Comparison of ENCODE assay signal across 16 cellular contexts in the genomic region with DNA sequence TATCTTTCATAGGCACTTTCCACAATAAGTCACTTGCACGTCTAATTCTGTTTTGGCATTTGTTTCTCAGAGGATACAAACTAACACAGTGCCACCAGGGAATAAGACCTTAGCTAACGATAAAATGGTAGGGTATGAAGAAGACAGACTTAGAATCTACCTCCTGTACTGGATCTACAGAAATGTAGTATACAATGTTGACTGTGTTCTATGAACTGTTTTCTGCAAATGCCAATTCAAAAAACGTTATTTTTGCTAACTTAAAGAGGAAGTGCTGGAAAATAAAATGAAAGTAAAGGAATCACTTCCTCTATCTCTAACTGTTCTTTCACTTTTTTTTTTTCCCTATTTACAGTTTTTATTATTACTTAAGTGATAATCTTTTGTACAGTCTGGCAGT. TPM values are rescaled to one million over a fixed set of nuclear protein-coding genes. Genes with fewer than 3 reads are reported as not detected.
DNase-seq lines count a peak whose midpoint lies in the region; ATAC-seq and TF ChIP-seq lines count a peak whose summit lies in the region.
"Had no signal": no experiment of that assay in that cellular context is flagged by ENCODE, and none has a peak within 500 bp of the region (broad histone marks: within the 10 kb centered on the region; RNA-seq: fewer than 3 reads in every experiment).

No MANE protein-coding gene starts in this region.

- ATAC-seq in activated B cell treated with CpG ODN at 0.5 μM for 24 hours (ENCODE audit: low read depth) = peak; percentile 21
- ATAC-seq: gastroesophageal sphincter had no signal

- H3K27ac Mint-ChIP-seq in T-helper 2 cell treated with Interferon-gamma antibody and Interleukin-4, amounts not matched to agents 5 μg/mL and 100 μg/mL, for 36 hours = peak overlapping the region; percentile 46
- H3K27ac Mint-ChIP-seq in activated B cell treated with CpG ODN at 0.5 μM for 24 hours = peak overlapping the region; percentile 78
- no peak overlapping the region for H3K27ac Mint-ChIP-seq in endothelial cell (ENCODE audit: unreplicated experiment)

- no peak for TF ChIP-seq POLR2A in spleen (IDR thresholded peaks at IDR 0.05)

- peaks cover 3 to 27% (median 18%) of the 10 kb centered on the region in 6 donors for H3K4me1 ChIP-seq in spleen
- H3K4me1 ChIP-seq: tibial artery had no signal

- POLR2A ChIA-PET in activated B cell treated with CpG ODN at 0.5 μM for 24 hours (lab: Charles Lee) = interaction anchor here (0.7 to 1.2 kb wide), 3 partner anchors 12 to 266 kb away, joined by 3 to 5 read pairs (median 4); a partner anchor contains a TSS

- CTCF ChIA-PET in activated B cell treated with CpG ODN at 0.5 μM for 24 hours (lab: Charles Lee) = interaction anchor here (1.0 kb wide), 1 partner anchor 282 kb away, joined by 3 read pairs; no protein-coding TSS in a partner anchor

- no peaks in the 10 kb centered on the region for H3K27me3 Mint-ChIP-seq in T-helper 2 cell treated with Interferon-gamma antibody and Interleukin-4, amounts not matched to agents 5 μg/mL and 100 μg/mL, for 36 hours (ENCODE audit: low read depth)
- H3K27me3 Mint-ChIP-seq in activated B cell treated with CpG ODN at 0.5 μM for 24 hours (no peaks in the 10 kb centered on the region), endothelial cell (ENCODE audit: unreplicated experiment) (peaks cover 2% of the 10 kb centered on the region)

- TF ChIP-seq CTCF in activated B cell treated with CpG ODN at 0.5 μM for 24 hours (IDR thresholded peaks at IDR 0.05) = no peak
- TF ChIP-seq CTCF in spleen (IDR thresholded peaks at IDR 0.05 in 8 of 11, conservative IDR thresholded peaks at IDR 0.05 in 3 of 11) = no peak
- TF ChIP-seq CTCF in endothelial cell (IDR thresholded peaks at IDR 0.05; ENCODE audit: unreplicated experiment) = no peak

- DNase-seq in T-helper 2 cell treated with Interferon-gamma antibody and Interleukin-4, amounts not matched to agents 5 μg/mL and 100 μg/mL, for 36 hours (ENCODE audit: low spot score) = no peak
- DNase-seq in T-helper 2 cell = no peak
- peak; percentile 23 for DNase-seq in KG1 (lab: John Stamatoyannopoulos, UW)
- no peak for DNase-seq in activated B cell treated with CpG ODN at 0.5 μM for 24 hours
- no peak for DNase-seq in spleen
- no peak for DNase-seq in DMS79 treated with DMSO at 0.1 percent for 48 hours (lab: John Stamatoyannopoulos, UW)
- no peak for DNase-seq in endothelial cell (ENCODE audit: low spot score)
- no peak for DNase-seq in SHP77 treated with DMSO at 0.1 percent for 48 hours (lab: John Stamatoyannopoulos, UW)
- DNase-seq: 8988T; activated CD4-positive, CD25-positive, alpha-beta regulatory T cell treated with anti-CD3 and anti-CD28 coated beads, Interleukin-2, amount 50 U/mL, for 72 hours; activated naive CD4-positive, alpha-beta T cell treated with anti-CD3 and anti-CD28 coated beads, Interleukin-2, amount 50 U/mL, for 16 hours; mesendoderm; NCI-H1417 treated with DMSO at 0.1 percent for 48 hours; retina; tibial artery had no signal

- H3K36me3 ChIP-seq in spleen = no peaks in the 10 kb centered on the region
- H3K36me3 ChIP-seq: gastroesophageal sphincter, tibial artery had no signal

- H3K9me3 ChIP-seq in spleen = no peaks in the 10 kb centered on the region
- H3K9me3 ChIP-seq: gastroesophageal sphincter, tibial artery had no signal

- no peaks in the 10 kb centered on the region for H3K27me3 ChIP-seq in spleen (replicated peaks in 1 of 7)
- H3K27me3 ChIP-seq: gastroesophageal sphincter, tibial artery had no signal

- H3K4me3 ChIP-seq in spleen = peak overlapping the region in 1 of 8 donors; percentile 49
- H3K4me3 ChIP-seq: gastroesophageal sphincter, tibial artery had no signal

- intact Hi-C loops in activated B cell treated with CpG ODN at 0.5 μM for 24 hours (cut with micrococcal nuclease) = loop anchor here (2.0 to 5.0 kb wide), 2 partner anchors 17 to 49 kb away; a partner anchor contains a TSS
- intact Hi-C loops in spleen (cut with DNase I; ENCODE audit: low total_unique reads) = no loop called here

- WGBS in spleen, 5 donors = 17 to 29% (median 24%) methylated on average over 3 of the region's 3 CpGs

- peaks cover 50% of the 10 kb centered on the region for H3K36me3 Mint-ChIP-seq in T-helper 2 cell treated with Interferon-gamma antibody and Interleukin-4, amounts not matched to agents 5 μg/mL and 100 μg/mL, for 36 hours (ENCODE audit: low read depth)
- no peaks in the 10 kb centered on the region for H3K36me3 Mint-ChIP-seq in activated B cell treated with CpG ODN at 0.5 μM for 24 hours (ENCODE audit: low read depth)
- H3K36me3 Mint-ChIP-seq in endothelial cell (ENCODE audit: low read depth, unreplicated experiment) = no peaks in the 10 kb centered on the region

- H3K4me3 Mint-ChIP-seq in T-helper 2 cell treated with Interferon-gamma antibody and Interleukin-4, amounts not matched to agents 5 μg/mL and 100 μg/mL, for 36 hours = peak overlapping the region; percentile 25
- H3K4me3 Mint-ChIP-seq in activated B cell treated with CpG ODN at 0.5 μM for 24 hours = peak overlapping the region; percentile 44
- no peak overlapping the region for H3K4me3 Mint-ChIP-seq in endothelial cell (ENCODE audit: unreplicated experiment)

- H3K4me1 Mint-ChIP-seq in T-helper 2 cell treated with Interferon-gamma antibody and Interleukin-4, amounts not matched to agents 5 μg/mL and 100 μg/mL, for 36 hours (ENCODE audit: low read depth) = peaks cover 36% of the 10 kb centered on the region
- H3K4me1 Mint-ChIP-seq in activated B cell treated with CpG ODN at 0.5 μM for 24 hours (peaks cover 27% of the 10 kb centered on the region), endothelial cell (ENCODE audit: unreplicated experiment) (no peaks in the 10 kb centered on the region)

- peaks cover 6% of the 10 kb centered on the region for H3K9me3 Mint-ChIP-seq in T-helper 2 cell treated with Interferon-gamma antibody and Interleukin-4, amounts not matched to agents 5 μg/mL and 100 μg/mL, for 36 hours
- H3K9me3 Mint-ChIP-seq in activated B cell treated with CpG ODN at 0.5 μM for 24 hours (no peaks in the 10 kb centered on the region), endothelial cell (ENCODE audit: unreplicated experiment) (no peaks in the 10 kb centered on the region)

- peak overlapping the region in 7 of 8 donors; percentile 25 to 87 (median 82) for H3K27ac ChIP-seq in spleen
- H3K27ac ChIP-seq: gastroesophageal sphincter, tibial artery had no signal

RNA-seq across cellular contexts. Expression of a gene that starts 17.8 kb away (rescaled TPM):
- total RNA-seq in activated B cell treated with CpG ODN at 0.5 μM for 24 hours (11.3 and 13.4 TPM in 2 replicates), spleen (10 to 100 TPM; 19.8 to 78.7 (median 40.0) TPM), endothelial cell (ENCODE audit: unreplicated experiment) (4.0 TPM)
- 1 to 10 TPM; 1.7 to 4.0 (median 2.5) TPM for polyA plus RNA-seq in spleen
